1 cellular context compared by ENCODE assay signal in the genomic region with DNA sequence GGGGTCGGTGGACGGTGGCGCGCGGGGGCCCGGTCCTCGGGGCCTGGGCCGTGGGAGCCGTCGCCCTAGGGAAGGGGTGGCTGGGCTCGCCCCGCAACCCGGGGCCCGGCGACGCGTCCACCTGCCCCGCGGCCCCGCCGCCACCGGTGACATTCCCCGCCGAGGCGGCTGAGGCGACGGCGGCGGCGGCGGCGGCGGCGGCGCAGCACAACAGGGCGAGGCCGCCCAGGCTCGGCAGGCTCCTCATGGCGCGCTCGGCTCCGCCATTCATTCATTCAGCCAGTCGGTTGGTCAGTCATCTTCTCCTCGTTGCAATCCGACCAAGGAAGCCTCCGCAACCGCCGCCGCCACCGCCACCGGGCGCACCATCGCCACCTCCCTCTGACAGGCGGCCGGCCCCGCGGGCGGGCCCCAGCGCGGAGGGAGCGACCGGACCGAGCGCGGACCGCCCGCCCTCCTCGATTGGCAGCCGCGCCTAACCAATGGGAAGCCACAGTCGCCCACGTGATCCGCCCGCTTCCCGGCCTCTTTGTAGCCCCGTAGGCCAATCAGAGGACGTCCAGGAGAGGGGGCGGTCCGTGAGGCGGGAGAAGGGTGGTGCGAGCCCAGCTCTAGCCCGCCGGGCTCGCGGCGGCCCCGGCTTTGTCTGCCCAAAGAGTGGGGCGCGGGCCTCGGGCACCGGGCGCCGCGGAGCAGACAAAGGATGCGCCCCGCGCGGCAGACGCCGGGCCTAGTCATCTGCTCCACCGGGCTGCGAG.
TF ChIP-seq lines count a peak whose summit lies in the region.

A gene (minus strand): TSS at position 383 of the 758 bp plus-strand sequence. CDS start 112 bp downstream, at position 271.

TF ChIP-seq in GM12878, 131 proteins besides CTCF, POLR2A, EP300 and RAD21 (continued from another document and continues in another):
- TF ChIP-seq, protein P1, sequence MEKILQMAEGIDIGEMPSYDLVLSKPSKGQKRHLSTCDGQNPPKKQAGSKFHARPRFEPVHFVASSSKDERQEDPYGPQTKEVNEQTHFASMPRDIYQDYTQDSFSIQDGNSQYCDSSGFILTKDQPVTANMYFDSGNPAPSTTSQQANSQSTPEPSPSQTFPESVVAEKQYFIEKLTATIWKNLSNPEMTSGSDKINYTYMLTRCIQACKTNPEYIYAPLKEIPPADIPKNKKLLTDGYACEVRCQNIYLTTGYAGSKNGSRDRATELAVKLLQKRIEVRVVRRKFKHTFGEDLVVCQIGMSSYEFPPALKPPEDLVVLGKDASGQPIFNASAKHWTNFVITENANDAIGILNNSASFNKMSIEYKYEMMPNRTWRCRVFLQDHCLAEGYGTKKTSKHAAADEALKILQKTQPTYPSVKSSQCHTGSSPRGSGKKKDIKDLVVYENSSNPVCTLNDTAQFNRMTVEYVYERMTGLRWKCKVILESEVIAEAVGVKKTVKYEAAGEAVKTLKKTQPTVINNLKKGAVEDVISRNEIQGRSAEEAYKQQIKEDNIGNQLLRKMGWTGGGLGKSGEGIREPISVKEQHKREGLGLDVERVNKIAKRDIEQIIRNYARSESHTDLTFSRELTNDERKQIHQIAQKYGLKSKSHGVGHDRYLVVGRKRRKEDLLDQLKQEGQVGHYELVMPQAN (conservative IDR thresholded peaks at IDR 0.05), result peak; percentile 66
- TF ChIP-seq, protein P2, sequence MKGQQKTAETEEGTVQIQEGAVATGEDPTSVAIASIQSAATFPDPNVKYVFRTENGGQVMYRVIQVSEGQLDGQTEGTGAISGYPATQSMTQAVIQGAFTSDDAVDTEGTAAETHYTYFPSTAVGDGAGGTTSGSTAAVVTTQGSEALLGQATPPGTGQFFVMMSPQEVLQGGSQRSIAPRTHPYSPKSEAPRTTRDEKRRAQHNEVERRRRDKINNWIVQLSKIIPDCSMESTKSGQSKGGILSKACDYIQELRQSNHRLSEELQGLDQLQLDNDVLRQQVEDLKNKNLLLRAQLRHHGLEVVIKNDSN (IDR thresholded peaks at IDR 0.05; ENCODE audit: borderline replicate concordance, extremely low read length, insufficient read depth, low read depth, low read length), result peak; percentile 97
- TF ChIP-seq, protein P3, sequence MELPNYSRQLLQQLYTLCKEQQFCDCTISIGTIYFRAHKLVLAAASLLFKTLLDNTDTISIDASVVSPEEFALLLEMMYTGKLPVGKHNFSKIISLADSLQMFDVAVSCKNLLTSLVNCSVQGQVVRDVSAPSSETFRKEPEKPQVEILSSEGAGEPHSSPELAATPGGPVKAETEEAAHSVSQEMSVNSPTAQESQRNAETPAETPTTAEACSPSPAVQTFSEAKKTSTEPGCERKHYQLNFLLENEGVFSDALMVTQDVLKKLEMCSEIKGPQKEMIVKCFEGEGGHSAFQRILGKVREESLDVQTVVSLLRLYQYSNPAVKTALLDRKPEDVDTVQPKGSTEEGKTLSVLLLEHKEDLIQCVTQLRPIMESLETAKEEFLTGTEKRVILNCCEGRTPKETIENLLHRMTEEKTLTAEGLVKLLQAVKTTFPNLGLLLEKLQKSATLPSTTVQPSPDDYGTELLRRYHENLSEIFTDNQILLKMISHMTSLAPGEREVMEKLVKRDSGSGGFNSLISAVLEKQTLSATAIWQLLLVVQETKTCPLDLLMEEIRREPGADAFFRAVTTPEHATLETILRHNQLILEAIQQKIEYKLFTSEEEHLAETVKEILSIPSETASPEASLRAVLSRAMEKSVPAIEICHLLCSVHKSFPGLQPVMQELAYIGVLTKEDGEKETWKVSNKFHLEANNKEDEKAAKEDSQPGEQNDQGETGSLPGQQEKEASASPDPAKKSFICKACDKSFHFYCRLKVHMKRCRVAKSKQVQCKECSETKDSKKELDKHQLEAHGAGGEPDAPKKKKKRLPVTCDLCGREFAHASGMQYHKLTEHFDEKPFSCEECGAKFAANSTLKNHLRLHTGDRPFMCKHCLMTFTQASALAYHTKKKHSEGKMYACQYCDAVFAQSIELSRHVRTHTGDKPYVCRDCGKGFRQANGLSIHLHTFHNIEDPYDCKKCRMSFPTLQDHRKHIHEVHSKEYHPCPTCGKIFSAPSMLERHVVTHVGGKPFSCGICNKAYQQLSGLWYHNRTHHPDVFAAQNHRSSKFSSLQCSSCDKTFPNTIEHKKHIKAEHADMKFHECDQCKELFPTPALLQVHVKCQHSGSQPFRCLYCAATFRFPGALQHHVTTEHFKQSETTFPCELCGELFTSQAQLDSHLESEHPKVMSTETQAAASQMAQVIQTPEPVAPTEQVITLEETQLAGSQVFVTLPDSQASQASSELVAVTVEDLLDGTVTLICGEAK (IDR thresholded peaks at IDR 0.05; ENCODE audit: borderline replicate concordance), result no peak
- peak; percentile 33; the same call in 1 of the 2 replicates for TF ChIP-seq POLR2AphosphoS5 (IDR thresholded peaks at IDR 0.05; ENCODE audit: low read length)
- TF ChIP-seq FOS (IDR thresholded peaks at IDR 0.05; ENCODE audit: borderline replicate concordance, extremely low read depth, insufficient read length), result peak; percentile 64
- peak; percentile 89 for TF ChIP-seq CHD2 (IDR thresholded peaks at IDR 0.05; ENCODE audit: borderline replicate concordance, low read depth, low read length)
- TF ChIP-seq, protein P4, sequence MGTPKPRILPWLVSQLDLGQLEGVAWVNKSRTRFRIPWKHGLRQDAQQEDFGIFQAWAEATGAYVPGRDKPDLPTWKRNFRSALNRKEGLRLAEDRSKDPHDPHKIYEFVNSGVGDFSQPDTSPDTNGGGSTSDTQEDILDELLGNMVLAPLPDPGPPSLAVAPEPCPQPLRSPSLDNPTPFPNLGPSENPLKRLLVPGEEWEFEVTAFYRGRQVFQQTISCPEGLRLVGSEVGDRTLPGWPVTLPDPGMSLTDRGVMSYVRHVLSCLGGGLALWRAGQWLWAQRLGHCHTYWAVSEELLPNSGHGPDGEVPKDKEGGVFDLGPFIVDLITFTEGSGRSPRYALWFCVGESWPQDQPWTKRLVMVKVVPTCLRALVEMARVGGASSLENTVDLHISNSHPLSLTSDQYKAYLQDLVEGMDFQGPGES (IDR thresholded peaks at IDR 0.05), result peak; percentile 91
- peak; percentile 67; the same call in 1 of the 2 replicates for TF ChIP-seq ZNF24 (IDR thresholded peaks at IDR 0.05)
- TF ChIP-seq CREB1 (IDR thresholded peaks at IDR 0.05; ENCODE audit: low read depth), result 0 out of 2 replicates have a peak, but pooled peaks have one; percentile 56
- no peak for TF ChIP-seq FOXK2 (IDR thresholded peaks at IDR 0.05)
- TF ChIP-seq, protein P5, sequence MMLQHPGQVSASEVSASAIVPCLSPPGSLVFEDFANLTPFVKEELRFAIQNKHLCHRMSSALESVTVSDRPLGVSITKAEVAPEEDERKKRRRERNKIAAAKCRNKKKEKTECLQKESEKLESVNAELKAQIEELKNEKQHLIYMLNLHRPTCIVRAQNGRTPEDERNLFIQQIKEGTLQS (IDR thresholded peaks at IDR 0.05; ENCODE audit: borderline replicate concordance, extremely low read depth, low read depth, low read length), result peak; percentile 87
- no peak for TF ChIP-seq MEF2A (IDR thresholded peaks at IDR 0.05; ENCODE audit: insufficient read depth, low read depth, low read length)
- TF ChIP-seq, protein P6, sequence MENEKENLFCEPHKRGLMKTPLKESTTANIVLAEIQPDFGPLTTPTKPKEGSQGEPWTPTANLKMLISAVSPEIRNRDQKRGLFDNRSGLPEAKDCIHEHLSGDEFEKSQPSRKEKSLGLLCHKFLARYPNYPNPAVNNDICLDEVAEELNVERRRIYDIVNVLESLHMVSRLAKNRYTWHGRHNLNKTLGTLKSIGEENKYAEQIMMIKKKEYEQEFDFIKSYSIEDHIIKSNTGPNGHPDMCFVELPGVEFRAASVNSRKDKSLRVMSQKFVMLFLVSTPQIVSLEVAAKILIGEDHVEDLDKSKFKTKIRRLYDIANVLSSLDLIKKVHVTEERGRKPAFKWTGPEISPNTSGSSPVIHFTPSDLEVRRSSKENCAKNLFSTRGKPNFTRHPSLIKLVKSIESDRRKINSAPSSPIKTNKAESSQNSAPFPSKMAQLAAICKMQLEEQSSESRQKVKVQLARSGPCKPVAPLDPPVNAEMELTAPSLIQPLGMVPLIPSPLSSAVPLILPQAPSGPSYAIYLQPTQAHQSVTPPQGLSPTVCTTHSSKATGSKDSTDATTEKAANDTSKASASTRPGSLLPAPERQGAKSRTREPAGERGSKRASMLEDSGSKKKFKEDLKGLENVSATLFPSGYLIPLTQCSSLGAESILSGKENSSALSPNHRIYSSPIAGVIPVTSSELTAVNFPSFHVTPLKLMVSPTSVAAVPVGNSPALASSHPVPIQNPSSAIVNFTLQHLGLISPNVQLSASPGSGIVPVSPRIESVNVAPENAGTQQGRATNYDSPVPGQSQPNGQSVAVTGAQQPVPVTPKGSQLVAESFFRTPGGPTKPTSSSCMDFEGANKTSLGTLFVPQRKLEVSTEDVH (IDR thresholded peaks at IDR 0.05; ENCODE audit: low read depth, partially characterized antibody), result no peak
- TF ChIP-seq, protein P7, sequence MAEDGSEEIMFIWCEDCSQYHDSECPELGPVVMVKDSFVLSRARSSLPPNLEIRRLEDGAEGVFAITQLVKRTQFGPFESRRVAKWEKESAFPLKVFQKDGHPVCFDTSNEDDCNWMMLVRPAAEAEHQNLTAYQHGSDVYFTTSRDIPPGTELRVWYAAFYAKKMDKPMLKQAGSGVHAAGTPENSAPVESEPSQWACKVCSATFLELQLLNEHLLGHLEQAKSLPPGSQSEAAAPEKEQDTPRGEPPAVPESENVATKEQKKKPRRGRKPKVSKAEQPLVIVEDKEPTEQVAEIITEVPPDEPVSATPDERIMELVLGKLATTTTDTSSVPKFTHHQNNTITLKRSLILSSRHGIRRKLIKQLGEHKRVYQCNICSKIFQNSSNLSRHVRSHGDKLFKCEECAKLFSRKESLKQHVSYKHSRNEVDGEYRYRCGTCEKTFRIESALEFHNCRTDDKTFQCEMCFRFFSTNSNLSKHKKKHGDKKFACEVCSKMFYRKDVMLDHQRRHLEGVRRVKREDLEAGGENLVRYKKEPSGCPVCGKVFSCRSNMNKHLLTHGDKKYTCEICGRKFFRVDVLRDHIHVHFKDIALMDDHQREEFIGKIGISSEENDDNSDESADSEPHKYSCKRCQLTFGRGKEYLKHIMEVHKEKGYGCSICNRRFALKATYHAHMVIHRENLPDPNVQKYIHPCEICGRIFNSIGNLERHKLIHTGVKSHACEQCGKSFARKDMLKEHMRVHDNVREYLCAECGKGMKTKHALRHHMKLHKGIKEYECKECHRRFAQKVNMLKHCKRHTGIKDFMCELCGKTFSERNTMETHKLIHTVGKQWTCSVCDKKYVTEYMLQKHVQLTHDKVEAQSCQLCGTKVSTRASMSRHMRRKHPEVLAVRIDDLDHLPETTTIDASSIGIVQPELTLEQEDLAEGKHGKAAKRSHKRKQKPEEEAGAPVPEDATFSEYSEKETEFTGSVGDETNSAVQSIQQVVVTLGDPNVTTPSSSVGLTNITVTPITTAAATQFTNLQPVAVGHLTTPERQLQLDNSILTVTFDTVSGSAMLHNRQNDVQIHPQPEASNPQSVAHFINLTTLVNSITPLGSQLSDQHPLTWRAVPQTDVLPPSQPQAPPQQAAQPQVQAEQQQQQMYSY (CRISPR knock-in tag; IDR thresholded peaks at IDR 0.05), result no peak
- no peak for TF ChIP-seq ATF7 (IDR thresholded peaks at IDR 0.05; ENCODE audit: low read depth)
- TF ChIP-seq MEF2B (IDR thresholded peaks at IDR 0.05; ENCODE audit: partially characterized antibody, poor library complexity, severe bottlenecking), result no peak
- no peak for TF ChIP-seq FOXM1 (IDR thresholded peaks at IDR 0.05; ENCODE audit: low read depth, low read length)
- TF ChIP-seq HDGF (IDR thresholded peaks at IDR 0.05), result no peak
- no peak for TF ChIP-seq TCF3 (IDR thresholded peaks at IDR 0.05; ENCODE audit: borderline replicate concordance, insufficient read depth, low read depth, low read length)
- TF ChIP-seq SREBF2 (IDR thresholded peaks at IDR 0.05; ENCODE audit: low read length), result no peak
- no peak for TF ChIP-seq IKZF2 (IDR thresholded peaks at IDR 0.05)
- TF ChIP-seq SRF (IDR thresholded peaks at IDR 0.05; ENCODE audit: low read depth in 2 of 2, low read length in 2 of 2), result no peak
- TF ChIP-seq TAF1 (IDR thresholded peaks at IDR 0.05; ENCODE audit: borderline replicate concordance, low read depth, low read length), result peak; percentile 42; the same call in 1 of the 2 replicates
- no peak for TF ChIP-seq MTA2 (IDR thresholded peaks at IDR 0.05; ENCODE audit: low read depth)
- no peak for TF ChIP-seq BMI1 (IDR thresholded peaks at IDR 0.05; ENCODE audit: borderline replicate concordance)
- TF ChIP-seq RCOR1 (conservative IDR thresholded peaks at IDR 0.05; ENCODE audit: low read depth, low read length), result no peak
- TF ChIP-seq SMARCA5 (IDR thresholded peaks at IDR 0.05), result peak; percentile 32; the same call in 1 of the 2 replicates
- TF ChIP-seq NFYA (IDR thresholded peaks at IDR 0.05; ENCODE audit: borderline replicate concordance, low read depth, low read length), result peak; percentile 45; the same call in 1 of the 2 replicates
- TF ChIP-seq, protein P8, sequence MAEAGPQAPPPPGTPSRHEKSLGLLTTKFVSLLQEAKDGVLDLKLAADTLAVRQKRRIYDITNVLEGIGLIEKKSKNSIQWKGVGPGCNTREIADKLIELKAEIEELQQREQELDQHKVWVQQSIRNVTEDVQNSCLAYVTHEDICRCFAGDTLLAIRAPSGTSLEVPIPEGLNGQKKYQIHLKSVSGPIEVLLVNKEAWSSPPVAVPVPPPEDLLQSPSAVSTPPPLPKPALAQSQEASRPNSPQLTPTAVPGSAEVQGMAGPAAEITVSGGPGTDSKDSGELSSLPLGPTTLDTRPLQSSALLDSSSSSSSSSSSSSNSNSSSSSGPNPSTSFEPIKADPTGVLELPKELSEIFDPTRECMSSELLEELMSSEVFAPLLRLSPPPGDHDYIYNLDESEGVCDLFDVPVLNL (IDR thresholded peaks at IDR 0.05; ENCODE audit: low read depth, low read length), result peak; percentile 65; the same call in 1 of the 2 replicates
- no peak for TF ChIP-seq TARDBP (IDR thresholded peaks at IDR 0.05; ENCODE audit: borderline replicate concordance)
- TF ChIP-seq EGR1 (IDR thresholded peaks at IDR 0.05; ENCODE audit: borderline replicate concordance in 1 of 2, low read depth in 2 of 2, low read length in 2 of 2), result peak in 1 of 2 experiments; percentile 70; a peak in 1 of 3 replicates
- TF ChIP-seq ESRRA (IDR thresholded peaks at IDR 0.05; ENCODE audit: low read length), result no peak
- TF ChIP-seq ZNF384 (IDR thresholded peaks at IDR 0.05; ENCODE audit: borderline replicate concordance, low read depth, low read length), result no peak
- TF ChIP-seq TBL1XR1 (IDR thresholded peaks at IDR 0.05; ENCODE audit: low read depth, low read length), result 0 out of 2 replicates have a peak, but pooled peaks have one; percentile 27
- TF ChIP-seq RELA (IDR thresholded peaks at IDR 0.05; ENCODE audit: borderline replicate concordance, partially characterized antibody), result peak; percentile 35
- no peak for TF ChIP-seq ZNF207 (IDR thresholded peaks at IDR 0.05; ENCODE audit: borderline replicate concordance)
